ENCODE assay signal across 8 cellular contexts in genomic region chr7:150903627-150904026, GRCh38. TPM values are rescaled to one million over a fixed set of nuclear protein-coding genes. Genes with fewer than 3 reads are reported as not detected.
A peak's percentile ranks its signal among the peaks of the same experiment; 100 is the strongest.
DNase-seq lines count a peak whose midpoint lies in the region; ATAC-seq and TF ChIP-seq lines count a peak whose summit lies in the region.

No MANE protein-coding gene starts in this region.

- H3K4me1 ChIP-seq in thyroid gland = no peaks in the 10 kb centered on the region

- ATAC-seq in activated CD4-positive, CD25-positive, alpha-beta regulatory T cell treated with anti-CD3 and anti-CD28 coated beads, Interleukin-2, amount 50 U/mL, for 24 hours = peak; percentile 39 to 59
- ATAC-seq in GM18870 (IDR thresholded peaks at IDR 0.05; ENCODE audit: unreplicated experiment) (no peak), GM18502 (IDR thresholded peaks at IDR 0.05; ENCODE audit: poor library complexity, unreplicated experiment) (no peak)

- H3K27me3 ChIP-seq in thyroid gland = no peaks in the 10 kb centered on the region

- no peak for TF ChIP-seq CTCF in thyroid gland (IDR thresholded peaks at IDR 0.05)

- H3K36me3 ChIP-seq in thyroid gland = no peaks in the 10 kb centered on the region

- no peak for DNase-seq in activated CD4-positive, CD25-positive, alpha-beta regulatory T cell (lab: John Stamatoyannopoulos, UW)
- DNase-seq in RPMI8226 (peak; percentile 99), glomerular visceral epithelial cell (ENCODE audit: extremely low spot score) (peak; percentile 21), thyroid gland (peak; percentile 95), erythroblast (lab: John Stamatoyannopoulos, UW) (no peak)

- WGBS in thyroid gland, 2 donors = 39 to 49% methylated on average over 12 of the region's 12 CpGs

- H3K4me3 ChIP-seq in thyroid gland (replicated peaks in 1 of 3) = no peak overlapping the region

- intact Hi-C loops in thyroid gland (cut with DNase I) = no loop called here

- peak overlapping the region in 2 of 3 donors; percentile 36 to 56 for H3K27ac ChIP-seq in thyroid gland

- H3K9me3 ChIP-seq in thyroid gland = no peaks in the 10 kb centered on the region

- TF ChIP-seq POLR2A in thyroid gland (IDR thresholded peaks at IDR 0.05) (no peak), erythroblast (IDR thresholded peaks at IDR 0.05; ENCODE audit: low read length) (no peak)

RNA-seq across cellular contexts. Expression of gene AOC1, which starts 51.3 kb away (rescaled TPM):
- under 1 TPM in 2 of 4 donors, not detected in 2; 0.22 to 0.71 TPM for total RNA-seq in thyroid gland

Comparison
In these comparisons a context has a peak if more than half of its experiments do, and no peak if none do; other contexts are left out.
1. ATAC-seq: peak in activated CD4-positive, CD25-positive, alpha-beta regulatory T cell treated with anti-CD3 and anti-CD28 coated beads, Interleukin-2, amount 50 U/mL, for 24 hours (2 of 2); none in GM18870 (single experiment) and GM18502 (single experiment).
2. DNase-seq: peak in RPMI8226 (single experiment), glomerular visceral epithelial cell (single experiment) and thyroid gland (2 of 2); none in activated CD4-positive, CD25-positive, alpha-beta regulatory T cell (0 of 4) and erythroblast (0 of 2).